ENCODE assay signal across 1 cellular context in the genomic region with DNA sequence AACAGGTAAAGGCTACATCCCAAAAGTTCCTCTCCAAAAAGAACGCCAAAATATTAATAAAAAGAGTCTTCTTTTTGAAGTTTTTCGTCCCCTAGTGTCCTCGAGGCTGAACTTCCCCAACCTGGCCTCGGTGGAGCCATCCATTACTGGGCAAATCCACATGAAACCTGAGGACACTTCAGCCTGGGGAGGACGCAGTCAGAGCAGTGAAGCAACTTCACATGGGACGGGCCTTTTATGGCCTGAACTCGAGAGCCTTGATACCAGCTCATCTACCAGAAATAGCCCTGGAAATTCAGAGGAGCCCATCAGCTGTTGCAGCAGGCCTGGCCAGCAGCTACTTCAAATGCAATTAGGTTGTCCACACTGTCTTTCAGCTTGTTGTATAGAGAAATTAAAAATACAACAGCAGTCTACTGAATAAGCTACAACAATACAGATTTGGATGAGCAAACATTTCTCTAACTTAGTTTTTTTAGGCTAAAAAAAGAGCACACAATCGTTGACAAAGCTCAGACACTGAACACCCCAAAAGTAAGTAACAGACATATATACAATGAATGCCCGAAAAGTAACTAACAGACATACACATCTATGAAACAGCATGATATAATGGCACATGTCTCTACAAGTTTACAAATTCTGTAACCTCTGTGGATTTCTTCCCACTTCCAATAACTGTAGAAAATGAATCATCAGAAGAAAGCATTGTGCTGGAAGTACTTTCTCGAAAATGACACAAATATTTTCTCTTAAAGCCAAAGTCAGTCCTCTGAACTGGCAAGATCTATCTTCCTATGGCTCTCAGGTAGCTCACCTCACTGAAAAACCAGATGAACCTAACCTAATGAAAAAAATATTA.
A peak's percentile ranks its signal among the peaks of the same experiment; 100 is the strongest.
TF ChIP-seq lines count a peak whose summit lies in the region.

A gene with protein sequence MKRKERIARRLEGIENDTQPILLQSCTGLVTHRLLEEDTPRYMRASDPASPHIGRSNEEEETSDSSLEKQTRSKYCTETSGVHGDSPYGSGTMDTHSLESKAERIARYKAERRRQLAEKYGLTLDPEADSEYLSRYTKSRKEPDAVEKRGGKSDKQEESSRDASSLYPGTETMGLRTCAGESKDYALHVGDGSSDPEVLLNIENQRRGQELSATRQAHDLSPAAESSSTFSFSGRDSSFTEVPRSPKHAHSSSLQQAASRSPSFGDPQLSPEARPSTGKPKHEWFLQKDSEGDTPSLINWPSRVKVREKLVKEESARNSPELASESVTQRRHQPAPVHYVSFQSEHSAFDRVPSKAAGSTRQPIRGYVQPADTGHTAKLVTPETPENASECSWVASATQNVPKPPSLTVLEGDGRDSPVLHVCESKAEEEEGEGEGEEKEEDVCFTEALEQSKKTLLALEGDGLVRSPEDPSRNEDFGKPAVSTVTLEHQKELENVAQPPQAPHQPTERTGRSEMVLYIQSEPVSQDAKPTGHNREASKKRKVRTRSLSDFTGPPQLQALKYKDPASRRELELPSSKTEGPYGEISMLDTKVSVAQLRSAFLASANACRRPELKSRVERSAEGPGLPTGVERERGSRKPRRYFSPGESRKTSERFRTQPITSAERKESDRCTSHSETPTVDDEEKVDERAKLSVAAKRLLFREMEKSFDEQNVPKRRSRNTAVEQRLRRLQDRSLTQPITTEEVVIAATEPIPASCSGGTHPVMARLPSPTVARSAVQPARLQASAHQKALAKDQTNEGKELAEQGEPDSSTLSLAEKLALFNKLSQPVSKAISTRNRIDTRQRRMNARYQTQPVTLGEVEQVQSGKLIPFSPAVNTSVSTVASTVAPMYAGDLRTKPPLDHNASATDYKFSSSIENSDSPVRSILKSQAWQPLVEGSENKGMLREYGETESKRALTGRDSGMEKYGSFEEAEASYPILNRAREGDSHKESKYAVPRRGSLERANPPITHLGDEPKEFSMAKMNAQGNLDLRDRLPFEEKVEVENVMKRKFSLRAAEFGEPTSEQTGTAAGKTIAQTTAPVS (N-terminal part only) (minus strand): TSS at position 208 of the 862 bp plus-strand sequence. CDS start 79,913 bp downstream, outside the sequence.

TF ChIP-seq in HepG2, 621 proteins besides CTCF, POLR2A, EP300 and RAD21:
- TF ChIP-seq SOX13 (IDR thresholded peaks at IDR 0.05) (no peak), SOX13 (CRISPR knock-in tag; conservative IDR thresholded peaks at IDR 0.05 in 1 of 2, IDR thresholded peaks at IDR 0.05 in 1 of 2) (peak in 1 of 2 experiments; percentile 32; a peak in 1 of 4 replicates), DMAP1 (CRISPR knock-in tag; IDR thresholded peaks at IDR 0.05) (peak; percentile 5; the same call in 1 of the 2 replicates), CEBPG (CRISPR knock-in tag; IDR thresholded peaks at IDR 0.05) (peak; percentile 71), SRF (IDR thresholded peaks at IDR 0.05; ENCODE audit: low read depth, low read length) (peak; percentile 76), ISL2 (CRISPR knock-in tag; IDR thresholded peaks at IDR 0.05) (no peak), KDM6A (CRISPR knock-in tag; IDR thresholded peaks at IDR 0.05; ENCODE audit: low read depth) (no peak), MXI1 (IDR thresholded peaks at IDR 0.05; ENCODE audit: borderline replicate concordance, low read depth, low read length) (no peak), ZFY (CRISPR knock-in tag; IDR thresholded peaks at IDR 0.05) (0 out of 2 replicates have a peak, but pooled peaks have one; percentile 23), CEBPB (IDR thresholded peaks at IDR 0.05; ENCODE audit: borderline replicate concordance, low read depth, low read length) (peak; percentile 14; the same call in 1 of the 2 replicates), NRL (CRISPR knock-in tag; IDR thresholded peaks at IDR 0.05; ENCODE audit: borderline replicate concordance) (no peak), ZNF263 (CRISPR knock-in tag; IDR thresholded peaks at IDR 0.05) (peak; percentile 64), FOSL2 (CRISPR knock-in tag; IDR thresholded peaks at IDR 0.05) (0 out of 2 replicates have a peak, but pooled peaks have one; percentile 7), KMT2A (CRISPR knock-in tag; IDR thresholded peaks at IDR 0.05) (0 out of 2 replicates have a peak, but pooled peaks have one; percentile 8), GATAD2A (CRISPR knock-in tag; IDR thresholded peaks at IDR 0.05) (peak; percentile 40; the same call in 1 of the 2 replicates), ZNF644 (CRISPR knock-in tag; IDR thresholded peaks at IDR 0.05; ENCODE audit: low read depth) (peak; percentile 65; the same call in 1 of the 2 replicates)
- TF ChIP-seq, protein P1, sequence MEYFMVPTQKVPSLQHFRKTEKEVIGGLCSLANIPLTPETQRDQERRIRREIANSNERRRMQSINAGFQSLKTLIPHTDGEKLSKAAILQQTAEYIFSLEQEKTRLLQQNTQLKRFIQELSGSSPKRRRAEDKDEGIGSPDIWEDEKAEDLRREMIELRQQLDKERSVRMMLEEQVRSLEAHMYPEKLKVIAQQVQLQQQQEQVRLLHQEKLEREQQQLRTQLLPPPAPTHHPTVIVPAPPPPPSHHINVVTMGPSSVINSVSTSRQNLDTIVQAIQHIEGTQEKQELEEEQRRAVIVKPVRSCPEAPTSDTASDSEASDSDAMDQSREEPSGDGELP (IDR thresholded peaks at IDR 0.05; ENCODE audit: borderline replicate concordance, low read depth) = peak; percentile 63; the same call in 1 of the 2 replicates
- TF ChIP-seq, protein P2, sequence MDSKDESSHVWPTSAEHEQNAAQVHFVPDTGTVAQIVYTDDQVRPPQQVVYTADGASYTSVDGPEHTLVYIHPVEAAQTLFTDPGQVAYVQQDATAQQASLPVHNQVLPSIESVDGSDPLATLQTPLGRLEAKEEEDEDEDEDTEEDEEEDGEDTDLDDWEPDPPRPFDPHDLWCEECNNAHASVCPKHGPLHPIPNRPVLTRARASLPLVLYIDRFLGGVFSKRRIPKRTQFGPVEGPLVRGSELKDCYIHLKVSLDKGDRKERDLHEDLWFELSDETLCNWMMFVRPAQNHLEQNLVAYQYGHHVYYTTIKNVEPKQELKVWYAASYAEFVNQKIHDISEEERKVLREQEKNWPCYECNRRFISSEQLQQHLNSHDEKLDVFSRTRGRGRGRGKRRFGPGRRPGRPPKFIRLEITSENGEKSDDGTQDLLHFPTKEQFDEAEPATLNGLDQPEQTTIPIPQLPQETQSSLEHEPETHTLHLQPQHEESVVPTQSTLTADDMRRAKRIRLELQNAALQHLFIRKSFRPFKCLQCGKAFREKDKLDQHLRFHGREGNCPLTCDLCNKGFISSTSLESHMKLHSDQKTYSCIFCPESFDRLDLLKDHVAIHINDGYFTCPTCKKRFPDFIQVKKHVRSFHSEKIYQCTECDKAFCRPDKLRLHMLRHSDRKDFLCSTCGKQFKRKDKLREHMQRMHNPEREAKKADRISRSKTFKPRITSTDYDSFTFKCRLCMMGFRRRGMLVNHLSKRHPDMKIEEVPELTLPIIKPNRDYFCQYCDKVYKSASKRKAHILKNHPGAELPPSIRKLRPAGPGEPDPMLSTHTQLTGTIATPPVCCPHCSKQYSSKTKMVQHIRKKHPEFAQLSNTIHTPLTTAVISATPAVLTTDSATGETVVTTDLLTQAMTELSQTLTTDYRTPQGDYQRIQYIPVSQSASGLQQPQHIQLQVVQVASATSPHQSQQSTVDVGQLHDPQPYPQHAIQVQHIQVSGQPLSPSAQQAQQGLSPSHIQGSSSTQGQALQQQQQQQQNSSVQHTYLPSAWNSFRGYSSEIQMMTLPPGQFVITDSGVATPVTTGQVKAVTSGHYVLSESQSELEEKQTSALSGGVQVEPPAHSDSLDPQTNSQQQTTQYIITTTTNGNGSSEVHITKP (CRISPR knock-in tag; IDR thresholded peaks at IDR 0.05; ENCODE audit: low read depth) = peak; percentile 51; the same call in 1 of the 2 replicates
- TF ChIP-seq, protein P3, sequence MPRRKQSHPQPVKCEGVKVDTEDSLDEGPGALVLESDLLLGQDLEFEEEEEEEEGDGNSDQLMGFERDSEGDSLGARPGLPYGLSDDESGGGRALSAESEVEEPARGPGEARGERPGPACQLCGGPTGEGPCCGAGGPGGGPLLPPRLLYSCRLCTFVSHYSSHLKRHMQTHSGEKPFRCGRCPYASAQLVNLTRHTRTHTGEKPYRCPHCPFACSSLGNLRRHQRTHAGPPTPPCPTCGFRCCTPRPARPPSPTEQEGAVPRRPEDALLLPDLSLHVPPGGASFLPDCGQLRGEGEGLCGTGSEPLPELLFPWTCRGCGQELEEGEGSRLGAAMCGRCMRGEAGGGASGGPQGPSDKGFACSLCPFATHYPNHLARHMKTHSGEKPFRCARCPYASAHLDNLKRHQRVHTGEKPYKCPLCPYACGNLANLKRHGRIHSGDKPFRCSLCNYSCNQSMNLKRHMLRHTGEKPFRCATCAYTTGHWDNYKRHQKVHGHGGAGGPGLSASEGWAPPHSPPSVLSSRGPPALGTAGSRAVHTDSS (CRISPR knock-in tag; conservative IDR thresholded peaks at IDR 0.05) = no peak
- TF ChIP-seq, protein P4, sequence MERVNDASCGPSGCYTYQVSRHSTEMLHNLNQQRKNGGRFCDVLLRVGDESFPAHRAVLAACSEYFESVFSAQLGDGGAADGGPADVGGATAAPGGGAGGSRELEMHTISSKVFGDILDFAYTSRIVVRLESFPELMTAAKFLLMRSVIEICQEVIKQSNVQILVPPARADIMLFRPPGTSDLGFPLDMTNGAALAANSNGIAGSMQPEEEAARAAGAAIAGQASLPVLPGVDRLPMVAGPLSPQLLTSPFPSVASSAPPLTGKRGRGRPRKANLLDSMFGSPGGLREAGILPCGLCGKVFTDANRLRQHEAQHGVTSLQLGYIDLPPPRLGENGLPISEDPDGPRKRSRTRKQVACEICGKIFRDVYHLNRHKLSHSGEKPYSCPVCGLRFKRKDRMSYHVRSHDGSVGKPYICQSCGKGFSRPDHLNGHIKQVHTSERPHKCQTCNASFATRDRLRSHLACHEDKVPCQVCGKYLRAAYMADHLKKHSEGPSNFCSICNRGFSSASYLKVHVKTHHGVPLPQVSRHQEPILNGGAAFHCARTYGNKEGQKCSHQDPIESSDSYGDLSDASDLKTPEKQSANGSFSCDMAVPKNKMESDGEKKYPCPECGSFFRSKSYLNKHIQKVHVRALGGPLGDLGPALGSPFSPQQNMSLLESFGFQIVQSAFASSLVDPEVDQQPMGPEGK (CRISPR knock-in tag; IDR thresholded peaks at IDR 0.05) = 0 out of 2 replicates have a peak, but pooled peaks have one; percentile 20
